25 cellular contexts compared by ENCODE assay signal in genomic region chr13:40210865-40211585, GRCh38.
"Had no signal": no experiment of that assay in that cellular context is flagged by ENCODE, and none has a peak within 500 bp of the region (broad histone marks: within the 10 kb centered on the region; RNA-seq: fewer than 3 reads in every experiment).

No MANE protein-coding gene starts in this region.

- H3K27me3 Mint-ChIP-seq: activated B cell treated with CpG ODN at 0.5 μM for 24 hours; activated CD4-positive, alpha-beta T cell treated with anti-CD3 and anti-CD28 coated beads, Interleukin-2, amount 10 ng/mL, durations not matched to agents 24 days and 14 days; activated naive CD4-positive, alpha-beta T cell treated with anti-CD3 and anti-CD28 coated beads, Interleukin-2, amount 10 ng/mL, durations not matched to agents 7 days and 5 days; activated naive CD8-positive, alpha-beta T cell treated with anti-CD3 and anti-CD28 coated beads, Interleukin-2, amount 50 U/mL, for 24 hours; activated T-helper 17 cell treated with anti-CD3 and anti-CD28 coated beads, Interleukin-2, amount 50 U/mL, for 72 hours had no signal

- H3K36me3 ChIP-seq: ascending aorta, Peyer's patch, SJCRH30 had no signal

- H3K27ac Mint-ChIP-seq: activated B cell treated with CpG ODN at 0.5 μM for 24 hours; activated CD4-positive, alpha-beta T cell treated with anti-CD3 and anti-CD28 coated beads, Interleukin-2, amount 10 ng/mL, durations not matched to agents 24 days and 14 days; activated naive CD4-positive, alpha-beta T cell treated with anti-CD3 and anti-CD28 coated beads, Interleukin-2, amount 10 ng/mL, durations not matched to agents 7 days and 5 days; activated naive CD8-positive, alpha-beta T cell treated with anti-CD3 and anti-CD28 coated beads, Interleukin-2, amount 50 U/mL, for 24 hours had no signal

- H3K4me1 ChIP-seq: ascending aorta, SJCRH30 had no signal

- H3K9me3 ChIP-seq: ascending aorta, body of pancreas, Peyer's patch, SJCRH30, SK-N-SH had no signal

- H3K27ac ChIP-seq: ascending aorta, body of pancreas, Peyer's patch, RWPE1, SJCRH30 had no signal

- H3K4me3 Mint-ChIP-seq: activated B cell treated with CpG ODN at 0.5 μM for 24 hours; activated CD4-positive, alpha-beta T cell treated with anti-CD3 and anti-CD28 coated beads, Interleukin-2, amount 10 ng/mL, durations not matched to agents 24 days and 14 days; activated naive CD4-positive, alpha-beta T cell treated with anti-CD3 and anti-CD28 coated beads, Interleukin-2, amount 10 ng/mL, durations not matched to agents 7 days and 5 days; activated naive CD8-positive, alpha-beta T cell treated with anti-CD3 and anti-CD28 coated beads, Interleukin-2, amount 50 U/mL, for 24 hours; activated T-helper 17 cell treated with anti-CD3 and anti-CD28 coated beads, Interleukin-2, amount 50 U/mL, for 72 hours had no signal

- H3K27me3 ChIP-seq: ascending aorta, body of pancreas, Peyer's patch, SJCRH30 had no signal

- H3K4me3 ChIP-seq: ascending aorta, body of pancreas, Peyer's patch, SJCRH30 had no signal

- H3K9me3 Mint-ChIP-seq: activated B cell treated with CpG ODN at 0.5 μM for 24 hours had no signal

- DNase-seq: activated B cell treated with CpG ODN at 0.5 μM for 24 hours; activated CD4-positive, alpha-beta T cell treated with anti-CD3 and anti-CD28 coated beads for 1 hour; activated CD4-positive, alpha-beta T cell treated with anti-CD3 and anti-CD28 coated beads, Interleukin-2, amount 10 ng/mL, durations not matched to agents 24 days and 14 days; activated CD4-positive, alpha-beta T cell treated with anti-CD3 and anti-CD28 coated beads, Interleukin-2, amount 50 U/mL, for 48 hours; activated gamma-delta T cell; activated naive CD4-positive, alpha-beta T cell treated with anti-CD3 and anti-CD28 coated beads, Interleukin-2, amount 10 ng/mL, durations not matched to agents 7 days and 5 days; activated naive CD8-positive, alpha-beta T cell treated with anti-CD3 and anti-CD28 coated beads, Interleukin-2, amount 50 U/mL, for 24 hours; activated T-cell treated with anti-CD3 and anti-CD28 coated beads for 4 hours; activated T-cell treated with anti-CD3 and anti-CD28 coated beads, Interleukin-2, amount 50 U/mL, for 48 hours; amniotic stem cell; body of pancreas; KG1; MV-4-11; NCI-H1105; NCI-H1436; NCI-H1694 treated with DMSO at 0.1 percent for 48 hours; NCI-H2029 treated with DMSO at 0.1 percent for 48 hours; NCI-H524; Peyer's patch; Right ventricle myocardium superior; SK-N-SH had no signal

- ATAC-seq: activated naive CD8-positive, alpha-beta T cell treated with anti-CD3 and anti-CD28 coated beads, Interleukin-2, amount 50 U/mL, for 24 hours; activated T-helper 17 cell treated with anti-CD3 and anti-CD28 coated beads, Interleukin-2, amount 50 U/mL, for 72 hours; body of pancreas had no signal
